In genomic region chr12:2154050-2154449, GRCh38 we compare ENCODE assay signal across 12 cellular contexts.
DNase-seq lines count a peak whose midpoint lies in the region; ATAC-seq and TF ChIP-seq lines count a peak whose summit lies in the region.
"Had no signal": no experiment of that assay in that cellular context is flagged by ENCODE, and none has a peak within 500 bp of the region (broad histone marks: within the 10 kb centered on the region; RNA-seq: fewer than 3 reads in every experiment).

No MANE protein-coding gene starts in this region.

- H3K4me3 ChIP-seq in left lung, result no peak overlapping the region
- H3K4me3 ChIP-seq in transverse colon, result no peak overlapping the region
- H3K4me3 ChIP-seq: SJCRH30 had no signal

- H3K36me3 ChIP-seq in left lung (no peaks in the 10 kb centered on the region), transverse colon (no peaks in the 10 kb centered on the region)
- H3K36me3 ChIP-seq: SJCRH30 had no signal

- peak; percentile 35 for DNase-seq in HT1080 (ENCODE audit: low read depth)
- no peak for DNase-seq in left lung
- no peak for DNase-seq in transverse colon
- no peak for DNase-seq in RPMI8226
- DNase-seq in stimulated activated CD4-positive, alpha-beta T cell treated with anti-CD3 and anti-CD28 coated beads, Interleukin-4, amount 100 ng/mL, for 4 hours, result no peak
- DNase-seq in NCI-H526 (lab: John Stamatoyannopoulos, UW), result no peak
- DNase-seq in NCI-H1694 treated with DMSO at 0.1 percent for 48 hours (lab: John Stamatoyannopoulos, UW), result no peak
- DNase-seq: Calu3, MV-4-11, NCI-H69, SJCRH30 had no signal

- no peak for TF ChIP-seq EP300 in transverse colon (IDR thresholded peaks at IDR 0.05; ENCODE audit: low read depth)

- TF ChIP-seq CTCF in left lung (IDR thresholded peaks at IDR 0.05), result no peak
- no peak for TF ChIP-seq CTCF in transverse colon (IDR thresholded peaks at IDR 0.05)

- WGBS in transverse colon (ENCODE audit: low coverage in 1 of 2), 2 donors, result 47 to 66% methylated on average over 2 to 9 of the region's 9 CpGs

- peak; percentile 47 for ATAC-seq in left lung

- H3K27me3 ChIP-seq in left lung, result peaks cover 0 to 12% of the 10 kb centered on the region in 2 donors
- no peaks in the 10 kb centered on the region for H3K27me3 ChIP-seq in transverse colon

- H3K9me3 ChIP-seq in left lung, result no peaks in the 10 kb centered on the region
- H3K9me3 ChIP-seq in transverse colon, result no peaks in the 10 kb centered on the region
- H3K9me3 ChIP-seq: SJCRH30 had no signal

- in situ Hi-C loops in transverse colon (cut with MboI; ENCODE audit: low pct_ligation_motif_present in 1 of 4, low pct_unique_long_range_greater_than_20kb in 1 of 4, low sequenced_read_pairs in 3 of 4), result no loop called here

- H3K27ac ChIP-seq in cingulate gyrus (ENCODE audit: low read depth, low read length) (peak overlapping the region; percentile 23), left lung (peak overlapping the region in 1 of 2 donors; percentile 70), transverse colon (peak overlapping the region; percentile 21 to 68 (median 61))
- H3K27ac ChIP-seq: SJCRH30 had no signal

- intact Hi-C loops in left lung (cut with DNase I), result no loop called here
- intact Hi-C loops in transverse colon (cut with DNase I; ENCODE audit: low total_unique reads), result no loop called here

- TF ChIP-seq POLR2A in transverse colon (IDR thresholded peaks at IDR 0.05), result no peak

- H3K4me1 ChIP-seq in left lung (no peaks in the 10 kb centered on the region), transverse colon (peaks cover 7 to 17% (median 9%) of the 10 kb centered on the region in 4 donors)
- H3K4me1 ChIP-seq: SJCRH30 had no signal
